ENCODE assay signal across 13 cellular contexts in genomic region chr18:8050616-8051314, GRCh38.
"Had no signal": no experiment of that assay in that cellular context is flagged by ENCODE, and none has a peak within 500 bp of the region (broad histone marks: within the 10 kb centered on the region; RNA-seq: fewer than 3 reads in every experiment).

No MANE protein-coding gene starts in this region.

- H3K27ac ChIP-seq: ovary, sigmoid colon, suprapubic skin, VCaP had no signal

- H3K27ac Mint-ChIP-seq: endodermal cell had no signal

- H3K27me3 ChIP-seq: ovary, sigmoid colon, suprapubic skin had no signal

- H3K4me3 ChIP-seq: ovary, sigmoid colon, suprapubic skin had no signal

- H3K9me3 ChIP-seq: ovary, sigmoid colon, suprapubic skin had no signal

- DNase-seq: activated CD4-positive, alpha-beta T cell treated with anti-CD3 and anti-CD28 coated beads, Interleukin-2, amount 10 ng/mL, durations not matched to agents 7 days and 5 days; activated naive CD4-positive, alpha-beta T cell treated with Interleukin-2 at 50 U/mL for 16 hours; endodermal cell; erythroblast; hypothalamus; kidney glomerular epithelial cell; ovary; sigmoid colon; stimulated activated CD4-positive, alpha-beta T cell treated with anti-CD3 and anti-CD28 coated beads, Interleukin-2, amount 100 ng/mL, for 24 hours; stimulated activated naive CD4-positive, alpha-beta T cell treated with Interleukin-2 at 50 U/mL for 16 hours had no signal

- H3K36me3 ChIP-seq: ovary, sigmoid colon, suprapubic skin had no signal

- H3K4me1 ChIP-seq: suprapubic skin had no signal

- H3K4me3 Mint-ChIP-seq: activated CD4-positive, alpha-beta T cell treated with anti-CD3 and anti-CD28 coated beads, Interleukin-2, amount 10 ng/mL, durations not matched to agents 7 days and 5 days; endodermal cell; neural crest cell had no signal

- H3K9me3 Mint-ChIP-seq: activated CD4-positive, alpha-beta T cell treated with anti-CD3 and anti-CD28 coated beads, Interleukin-2, amount 10 ng/mL, durations not matched to agents 7 days and 5 days; endodermal cell; neural crest cell had no signal
